ENCODE assay signal across 11 cellular contexts in the genomic region with DNA sequence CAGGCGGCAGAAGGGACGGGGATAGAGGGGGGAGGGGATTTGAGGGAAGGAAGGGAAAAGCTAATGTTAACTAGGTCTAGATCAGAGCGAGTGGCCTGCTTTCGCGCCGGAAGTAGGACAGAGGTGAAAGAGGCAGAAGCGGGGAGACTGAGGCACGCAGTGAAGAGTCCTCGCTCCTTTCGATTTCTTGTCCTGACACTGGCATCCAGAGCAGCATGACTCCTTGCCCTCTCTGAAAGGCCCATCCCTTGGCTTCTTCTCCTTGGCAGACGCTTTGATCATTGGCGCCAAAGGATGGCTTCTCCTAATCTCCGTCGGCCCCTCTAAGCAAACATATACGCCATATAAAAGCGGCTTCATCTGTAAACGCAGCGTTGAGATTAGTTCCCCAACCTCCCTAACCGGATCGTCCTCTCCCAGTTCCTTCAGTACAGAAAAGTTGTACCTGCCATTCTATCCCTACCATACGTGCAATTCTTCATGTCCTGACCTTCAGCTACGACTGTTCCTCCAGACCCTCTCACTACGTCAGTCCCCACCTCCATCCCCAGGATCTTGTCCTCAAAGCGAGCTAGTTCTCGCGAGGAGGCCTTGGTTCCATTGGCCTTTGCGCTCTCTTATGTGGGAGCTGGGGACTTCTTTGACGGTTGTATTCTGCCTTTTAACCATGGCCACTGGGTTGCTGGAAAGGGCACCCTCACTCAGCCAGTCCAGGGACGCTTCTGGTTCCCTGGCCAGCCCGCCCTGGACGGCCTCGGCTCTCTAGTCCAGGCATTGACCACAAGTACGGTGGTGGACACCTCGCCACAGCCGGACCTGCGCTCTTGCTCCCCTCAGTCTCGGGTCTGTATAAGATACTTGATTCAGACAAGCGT. TPM values are rescaled to one million over a fixed set of nuclear protein-coding genes. Genes with fewer than 3 reads are reported as not detected.
DNase-seq lines count a peak whose midpoint lies in the region; ATAC-seq and TF ChIP-seq lines count a peak whose summit lies in the region.
"Had no signal": no experiment of that assay in that cellular context is flagged by ENCODE, and none has a peak within 500 bp of the region (broad histone marks: within the 10 kb centered on the region; RNA-seq: fewer than 3 reads in every experiment).

No MANE protein-coding gene starts in this region.

- no peaks in the 10 kb centered on the region for H3K9me3 ChIP-seq in hepatocyte (ENCODE audit: low read depth)
- H3K9me3 ChIP-seq: upper lobe of left lung had no signal

- peak overlapping the region; percentile 10 for H3K4me3 ChIP-seq in hepatocyte

- no peak for TF ChIP-seq CTCF in hepatocyte (IDR thresholded peaks at IDR 0.05; ENCODE audit: poor library complexity)

- no peak overlapping the region for H2AFZ ChIP-seq in hepatocyte

- peaks cover 15% of the 10 kb centered on the region for H3K36me3 Mint-ChIP-seq in activated CD4-positive, alpha-beta T cell treated with anti-CD3 and anti-CD28 coated beads, Interleukin-2, amount 10 ng/mL, durations not matched to agents 7 days and 5 days (ENCODE audit: low read depth)
- peaks cover 18% of the 10 kb centered on the region for H3K36me3 Mint-ChIP-seq in activated CD4-positive, alpha-beta memory T cell treated with anti-CD3 and anti-CD28 coated beads, Interleukin-2, amount 10 ng/mL, durations not matched to agents 7 days and 5 days (ENCODE audit: low read depth)
- peaks cover 12% of the 10 kb centered on the region for H3K36me3 Mint-ChIP-seq in stimulated activated effector memory CD8-positive, alpha-beta T cell treated with anti-CD3 and anti-CD28 coated beads, Interleukin-12 subunit alpha, Interleukin-12 subunit beta, amount 100 ng/mL, for 72 hours

- 11% methylated on average over 38 of the region's 38 CpGs for whole genome bisulfite sequencing in hepatocyte (ENCODE audit: low lambda C conversion rate, missing lambda C conversion rate)

- H3K79me2 ChIP-seq in hepatocyte = no peaks in the 10 kb centered on the region

- DNase-seq in activated CD4-positive, alpha-beta T cell treated with anti-CD3 and anti-CD28 coated beads, Interleukin-2, amount 10 ng/mL, durations not matched to agents 7 days and 5 days = no peak
- no peak for DNase-seq in activated CD4-positive, alpha-beta T cell treated with anti-CD3 and anti-CD28 coated beads, Interleukin-2, amount 50 U/mL, for 48 hours
- DNase-seq in activated CD4-positive, alpha-beta memory T cell treated with anti-CD3 and anti-CD28 coated beads, Interleukin-2, amount 10 ng/mL, durations not matched to agents 7 days and 5 days = no peak
- DNase-seq in hepatocyte (ENCODE audit: low spot score) = no peak
- no peak for DNase-seq in stimulated activated effector memory CD8-positive, alpha-beta T cell treated with anti-CD3 and anti-CD28 coated beads, Interleukin-12 subunit alpha, Interleukin-12 subunit beta, amount 100 ng/mL, for 72 hours (ENCODE audit: low spot score in 2 of 2)
- DNase-seq in activated CD4-positive, CD25-positive, alpha-beta regulatory T cell treated with anti-CD3 and anti-CD28 coated beads, Interleukin-2, amount 50 U/mL, for 72 hours = no peak
- no peak for DNase-seq in central memory CD4-positive, alpha-beta T cell
- no peak for DNase-seq in effector CD4-positive, alpha-beta T cell
- DNase-seq: NCI-H774 had no signal

- H3K27ac Mint-ChIP-seq in activated CD4-positive, alpha-beta T cell treated with anti-CD3 and anti-CD28 coated beads, Interleukin-2, amount 10 ng/mL, durations not matched to agents 7 days and 5 days = peak overlapping the region; percentile 74
- H3K27ac Mint-ChIP-seq in activated CD4-positive, alpha-beta memory T cell treated with anti-CD3 and anti-CD28 coated beads, Interleukin-2, amount 10 ng/mL, durations not matched to agents 7 days and 5 days = no peak overlapping the region
- H3K27ac Mint-ChIP-seq in stimulated activated effector memory CD8-positive, alpha-beta T cell treated with anti-CD3 and anti-CD28 coated beads, Interleukin-12 subunit alpha, Interleukin-12 subunit beta, amount 100 ng/mL, for 72 hours = no peak overlapping the region

- peak overlapping the region; percentile 57 for H3K4me3 Mint-ChIP-seq in activated CD4-positive, alpha-beta T cell treated with anti-CD3 and anti-CD28 coated beads, Interleukin-2, amount 10 ng/mL, durations not matched to agents 7 days and 5 days
- H3K4me3 Mint-ChIP-seq in activated CD4-positive, alpha-beta memory T cell treated with anti-CD3 and anti-CD28 coated beads, Interleukin-2, amount 10 ng/mL, durations not matched to agents 7 days and 5 days = peak overlapping the region; percentile 45
- peak overlapping the region; percentile 53 for H3K4me3 Mint-ChIP-seq in stimulated activated effector memory CD8-positive, alpha-beta T cell treated with anti-CD3 and anti-CD28 coated beads, Interleukin-12 subunit alpha, Interleukin-12 subunit beta, amount 100 ng/mL, for 72 hours

- H3K4me2 ChIP-seq in hepatocyte = peak overlapping the region; percentile 74

- H3K9me3 Mint-ChIP-seq in activated CD4-positive, alpha-beta T cell treated with anti-CD3 and anti-CD28 coated beads, Interleukin-2, amount 10 ng/mL, durations not matched to agents 7 days and 5 days = peaks cover 17% of the 10 kb centered on the region
- peaks cover 8% of the 10 kb centered on the region for H3K9me3 Mint-ChIP-seq in activated CD4-positive, alpha-beta memory T cell treated with anti-CD3 and anti-CD28 coated beads, Interleukin-2, amount 10 ng/mL, durations not matched to agents 7 days and 5 days
- peaks cover 9% of the 10 kb centered on the region for H3K9me3 Mint-ChIP-seq in stimulated activated effector memory CD8-positive, alpha-beta T cell treated with anti-CD3 and anti-CD28 coated beads, Interleukin-12 subunit alpha, Interleukin-12 subunit beta, amount 100 ng/mL, for 72 hours

- H3K4me1 Mint-ChIP-seq in activated CD4-positive, alpha-beta T cell treated with anti-CD3 and anti-CD28 coated beads, Interleukin-2, amount 10 ng/mL, durations not matched to agents 7 days and 5 days = peaks cover 47% of the 10 kb centered on the region
- peaks cover 48% of the 10 kb centered on the region for H3K4me1 Mint-ChIP-seq in activated CD4-positive, alpha-beta memory T cell treated with anti-CD3 and anti-CD28 coated beads, Interleukin-2, amount 10 ng/mL, durations not matched to agents 7 days and 5 days
- H3K4me1 Mint-ChIP-seq in stimulated activated effector memory CD8-positive, alpha-beta T cell treated with anti-CD3 and anti-CD28 coated beads, Interleukin-12 subunit alpha, Interleukin-12 subunit beta, amount 100 ng/mL, for 72 hours = peaks cover 48% of the 10 kb centered on the region

- POLR2A ChIA-PET in activated CD4-positive, alpha-beta T cell treated with anti-CD3 and anti-CD28 coated beads, Interleukin-2, amount 10 ng/mL, durations not matched to agents 7 days and 5 days (lab: Charles Lee) = no interaction called here
- POLR2A ChIA-PET in activated CD4-positive, alpha-beta memory T cell treated with anti-CD3 and anti-CD28 coated beads, Interleukin-2, amount 10 ng/mL, durations not matched to agents 7 days and 5 days (lab: Charles Lee) = no interaction called here

- peaks cover 85% of the 10 kb centered on the region for H3K27me3 Mint-ChIP-seq in activated CD4-positive, alpha-beta T cell treated with anti-CD3 and anti-CD28 coated beads, Interleukin-2, amount 10 ng/mL, durations not matched to agents 7 days and 5 days
- H3K27me3 Mint-ChIP-seq in activated CD4-positive, alpha-beta memory T cell treated with anti-CD3 and anti-CD28 coated beads, Interleukin-2, amount 10 ng/mL, durations not matched to agents 7 days and 5 days = peaks cover 87% of the 10 kb centered on the region

- peaks cover 96% of the 10 kb centered on the region for H3K27me3 ChIP-seq in hepatocyte

- CTCF ChIA-PET in activated CD4-positive, alpha-beta T cell treated with anti-CD3 and anti-CD28 coated beads, Interleukin-2, amount 10 ng/mL, durations not matched to agents 7 days and 5 days (lab: Charles Lee) = no interaction called here
- CTCF ChIA-PET in activated CD4-positive, alpha-beta memory T cell treated with anti-CD3 and anti-CD28 coated beads, Interleukin-2, amount 10 ng/mL, durations not matched to agents 7 days and 5 days (lab: Charles Lee) = no interaction called here

- peaks cover 17% of the 10 kb centered on the region for H3K4me1 ChIP-seq in hepatocyte (ENCODE audit: insufficient read depth)

- no peaks in the 10 kb centered on the region for H3K9me2 ChIP-seq in hepatocyte (replicated peaks; ENCODE audit: insufficient read depth)

- ATAC-seq in stimulated activated effector memory CD8-positive, alpha-beta T cell treated with anti-CD3 and anti-CD28 coated beads, Interleukin-12 subunit alpha, Interleukin-12 subunit beta, amount 100 ng/mL, for 72 hours = no peak

- H4K20me1 ChIP-seq in hepatocyte (ENCODE audit: insufficient read depth, poor library complexity, severe bottlenecking) = no peaks in the 10 kb centered on the region

- no peaks in the 10 kb centered on the region for H3K36me3 ChIP-seq in hepatocyte (replicated peaks; ENCODE audit: insufficient read depth, low read depth)
- H3K36me3 ChIP-seq: upper lobe of left lung had no signal

- no peak overlapping the region for H3K27ac ChIP-seq in hepatocyte
- H3K27ac ChIP-seq: upper lobe of left lung had no signal

RNA-seq across cellular contexts. Expression of a gene that starts 0.9 kb away (rescaled TPM):
- not detected for total RNA-seq in activated CD4-positive, alpha-beta T cell treated with anti-CD3 and anti-CD28 coated beads, Interleukin-2, amount 10 ng/mL, durations not matched to agents 7 days and 5 days
- total RNA-seq in activated CD4-positive, alpha-beta memory T cell treated with anti-CD3 and anti-CD28 coated beads, Interleukin-2, amount 10 ng/mL, durations not matched to agents 7 days and 5 days = not detected
- 0.60 and 1.3 TPM in 2 replicates for total RNA-seq in hepatocyte
- polyA plus RNA-seq in hepatocyte = 0.17 and 0.53 TPM in 2 replicates
- total RNA-seq: upper lobe of left lung had no signal
- polyA plus RNA-seq: BJ had no signal

RNA-seq across cellular contexts. Expression of a gene that starts 24.3 kb away (rescaled TPM):
- total RNA-seq in activated CD4-positive, alpha-beta T cell treated with anti-CD3 and anti-CD28 coated beads, Interleukin-2, amount 10 ng/mL, durations not matched to agents 7 days and 5 days = not detected
- total RNA-seq in activated CD4-positive, alpha-beta memory T cell treated with anti-CD3 and anti-CD28 coated beads, Interleukin-2, amount 10 ng/mL, durations not matched to agents 7 days and 5 days = under 1 TPM in 1 of 2 experiments, not detected in 1; 0.08 TPM
- 1.1 and 2.3 TPM in 2 replicates for total RNA-seq in hepatocyte
- polyA plus RNA-seq in hepatocyte = 1.9 and 2.0 TPM in 2 replicates
